12 cellular contexts compared by ENCODE assay signal in the genomic region with DNA sequence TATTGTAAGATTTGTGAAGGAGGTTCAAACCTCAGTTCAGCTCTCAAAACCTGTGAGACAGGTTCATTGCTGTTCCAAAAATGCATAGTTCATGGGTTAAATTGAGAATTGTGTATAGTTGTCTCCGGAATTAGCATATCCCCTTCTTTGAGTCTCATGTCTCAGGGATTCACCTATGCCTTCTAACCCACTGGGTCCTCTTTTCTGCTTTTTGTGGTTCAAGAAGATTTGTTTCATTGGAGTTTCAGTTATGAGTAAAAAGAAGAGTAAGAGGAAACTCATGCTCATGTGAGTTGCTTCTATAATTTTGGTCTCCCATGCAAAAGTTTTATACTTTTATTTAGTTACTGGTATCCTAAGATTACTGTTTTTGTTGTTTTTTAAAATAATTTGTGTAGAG.
A peak's percentile ranks its signal among the peaks of the same experiment; 100 is the strongest.
DNase-seq lines count a peak whose midpoint lies in the region; ATAC-seq, FAIRE-seq and TF ChIP-seq lines count a peak whose summit lies in the region.
"Had no signal": no experiment of that assay in that cellular context is flagged by ENCODE, and none has a peak within 500 bp of the region (broad histone marks: within the 10 kb centered on the region; RNA-seq: fewer than 3 reads in every experiment).

No MANE protein-coding gene starts in this region.

- H2BK5ac ChIP-seq in H1 (ENCODE audit: low read depth, low read length) = no peak overlapping the region

- H2BK20ac ChIP-seq in H1 (ENCODE audit: low read length) = no peak overlapping the region

- no peak overlapping the region for H2BK12ac ChIP-seq in H1 (ENCODE audit: low read depth, low read length)

- H3K9ac ChIP-seq in H1 (replicated peaks in 1 of 4; ENCODE audit: extremely low read depth in 1 of 4, low read depth in 3 of 4, low read length in 3 of 4) = no peak overlapping the region
- H3K9ac ChIP-seq: KMS-11 had no signal

- H2BK15ac ChIP-seq in H1 (ENCODE audit: low read length) = no peak overlapping the region

- intact Hi-C loops in right cardiac atrium (cut with DNase I) = no loop called here

- H3K4me1 ChIP-seq in H1 (replicated peaks in 1 of 4; ENCODE audit: control insufficient read depth in 3 of 4, insufficient read depth in 4 of 4, low read length in 3 of 4) (no peaks in the 10 kb centered on the region), right cardiac atrium (ENCODE audit: control insufficient read depth, insufficient read depth, low read length) (no peaks in the 10 kb centered on the region)
- H3K4me1 ChIP-seq: right atrium auricular region had no signal

- no peak overlapping the region for H2AK5ac ChIP-seq in H1 (ENCODE audit: low read depth, low read length)

- no peaks in the 10 kb centered on the region for H3K27me3 ChIP-seq in H1 (replicated peaks in 1 of 4; ENCODE audit: control insufficient read depth in 3 of 4, extremely low read depth in 1 of 4, insufficient read depth in 3 of 4, low read length in 3 of 4)
- no peaks in the 10 kb centered on the region for H3K27me3 ChIP-seq in right cardiac atrium (ENCODE audit: control insufficient read depth, insufficient read depth)
- H3K27me3 ChIP-seq: right atrium auricular region had no signal

- no peak overlapping the region for H3K14ac ChIP-seq in H1 (ENCODE audit: insufficient read length)

- no peak overlapping the region for H2BK120ac ChIP-seq in H1 (replicated peaks; ENCODE audit: low read depth, low read length)

- H4K5ac ChIP-seq in H1 (ENCODE audit: insufficient read length, low read depth, low read length) = no peak overlapping the region

- FAIRE-seq in H1 (lab: Jason Lieb, UNC) = no peak

- H3K23ac ChIP-seq in H1 (ENCODE audit: insufficient read length) = no peak overlapping the region

- H3K9me3 ChIP-seq in H1 (ENCODE audit: insufficient read depth in 2 of 2, low read depth in 1 of 2, low read length in 1 of 2) = no peaks in the 10 kb centered on the region
- H3K9me3 ChIP-seq in right cardiac atrium (ENCODE audit: control insufficient read depth, low read length) = no peaks in the 10 kb centered on the region
- H3K9me3 ChIP-seq: right atrium auricular region had no signal

- peak; percentile 53 for ATAC-seq in GM19023 (IDR thresholded peaks at IDR 0.05; ENCODE audit: unreplicated experiment)
- peak; percentile 69 for ATAC-seq in GM21737 (IDR thresholded peaks at IDR 0.05; ENCODE audit: unreplicated experiment)
- peak; percentile 79 for ATAC-seq in HG03108 (IDR thresholded peaks at IDR 0.05; ENCODE audit: unreplicated experiment)
- no peak for ATAC-seq in right cardiac atrium
- ATAC-seq: naive thymus-derived CD4-positive, alpha-beta T cell had no signal

- H2AFZ ChIP-seq in H1 (ENCODE audit: low read length) = peak overlapping the region; percentile 58; the same call in 1 of the 2 replicates

- no peaks in the 10 kb centered on the region for H4K20me1 ChIP-seq in H1 (replicated peaks in 1 of 2; ENCODE audit: control insufficient read depth in 1 of 2, insufficient read depth in 2 of 2, low read length in 2 of 2)

- H3K4me2 ChIP-seq in H1 (ENCODE audit: insufficient read depth in 1 of 2, low read depth in 2 of 2, low read length in 2 of 2) = no peak overlapping the region
- H3K4me2 ChIP-seq: KMS-11 had no signal

- CTCF ChIA-PET in H1 (lab: Charles Lee; ENCODE audit: partially characterized antibody) = interaction anchor here (1.3 kb wide), 1 partner anchor 10 kb away, joined by 4 read pairs; no protein-coding TSS in a partner anchor

- no peak overlapping the region for H3K56ac ChIP-seq in H1 (replicated peaks; ENCODE audit: insufficient read length, low read depth, low read length)

- H3K79me1 ChIP-seq in H1 (ENCODE audit: low read depth, low read length) = no peaks in the 10 kb centered on the region

- no peaks in the 10 kb centered on the region for H3K23me2 ChIP-seq in H1 (ENCODE audit: low read depth, low read length)

- TF ChIP-seq CTCF in H1 (IDR thresholded peaks at IDR 0.05; ENCODE audit: control extremely low read depth in 1 of 3, insufficient read depth in 1 of 3, low read depth in 1 of 3, low read length in 3 of 3) = no peak

- no peaks in the 10 kb centered on the region for H3K36me3 ChIP-seq in H1 (ENCODE audit: control insufficient read depth in 2 of 4, insufficient read depth in 4 of 4, low read length in 3 of 4)
- H3K36me3 ChIP-seq: right atrium auricular region had no signal

- H3K79me2 ChIP-seq in H1 (ENCODE audit: control insufficient read depth in 1 of 2, insufficient read depth in 2 of 2, low read length in 2 of 2) = no peaks in the 10 kb centered on the region

- TF ChIP-seq POLR2A in H1 (IDR thresholded peaks at IDR 0.05; ENCODE audit: control extremely low read depth in 1 of 2, low read depth in 2 of 2, low read length in 2 of 2) = no peak

- 100% methylated on average over 1 of the region's 1 CpG; no CpG with 5 or more reads in 1 of the 2 experiments for WGBS in H1 (ENCODE audit: extremely low coverage in 1 of 2, insufficient coverage in 1 of 2, insufficient read length in 1 of 2, insufficient replicate concordance in 2 of 2, low coverage in 1 of 2, low lambda C conversion rate in 2 of 2, missing lambda C conversion rate in 1 of 2), 2 experiments
- 86% methylated on average over 1 of the region's 1 CpG for WGBS in right cardiac atrium

- TF ChIP-seq EP300 in H1 (IDR thresholded peaks at IDR 0.05; ENCODE audit: borderline replicate concordance in 1 of 2, low read depth in 2 of 2, low read length in 2 of 2) = no peak

- H3K4me3 ChIP-seq in H1 (ENCODE audit: extremely low read depth in 1 of 4, insufficient read depth in 2 of 4, low read depth in 3 of 4, low read length in 4 of 4) (no peak overlapping the region), right cardiac atrium (ENCODE audit: low read length) (no peak overlapping the region)
- H3K4me3 ChIP-seq: right atrium auricular region had no signal

- TF ChIP-seq RAD21 in H1 (IDR thresholded peaks at IDR 0.05 in 1 of 2, conservative IDR thresholded peaks at IDR 0.05 in 1 of 2; ENCODE audit: low read depth in 2 of 2, low read length in 2 of 2) = no peak

- no peak overlapping the region for H3K4ac ChIP-seq in H1 (replicated peaks; ENCODE audit: insufficient read length, low read depth, low read length)

- no peak overlapping the region for H3K18ac ChIP-seq in H1 (ENCODE audit: extremely low read depth, low read length)

- POLR2A ChIA-PET in H1 (lab: Charles Lee; ENCODE audit: partially characterized antibody) = no interaction called here

- no peak overlapping the region for H4K8ac ChIP-seq in H1 (ENCODE audit: extremely low read depth, insufficient read depth, low read length)

- no peak overlapping the region for H4K91ac ChIP-seq in H1 (replicated peaks; ENCODE audit: insufficient read length, low read length)

- H3K27ac ChIP-seq in H1 (ENCODE audit: low read depth, low read length) = no peak overlapping the region
- H3K27ac ChIP-seq in right cardiac atrium (ENCODE audit: low read length) = no peak overlapping the region
- H3K27ac ChIP-seq: KMS-11, right atrium auricular region had no signal

- DNase-seq in H1 (ENCODE audit: low read depth in 1 of 2, low spot score in 2 of 2) (no peak), hippocampal formation (lab: John Stamatoyannopoulos, UW) (no peak), iPS-NIHi7 (ENCODE audit: extremely low spot score) (no peak), right cardiac atrium (no peak)
- no peak for DNase-seq in stimulated activated CD4-positive, alpha-beta T cell treated with anti-CD3 and anti-CD28 coated beads, Interleukin-1b, Interleukin-23, amount 100 ng/mL, for 48 hours
- DNase-seq: H7; naive thymus-derived CD4-positive, alpha-beta T cell had no signal

TF ChIP-seq in H1, 55 proteins besides CTCF, POLR2A, EP300 and RAD21:
- TF ChIP-seq, protein P1, sequence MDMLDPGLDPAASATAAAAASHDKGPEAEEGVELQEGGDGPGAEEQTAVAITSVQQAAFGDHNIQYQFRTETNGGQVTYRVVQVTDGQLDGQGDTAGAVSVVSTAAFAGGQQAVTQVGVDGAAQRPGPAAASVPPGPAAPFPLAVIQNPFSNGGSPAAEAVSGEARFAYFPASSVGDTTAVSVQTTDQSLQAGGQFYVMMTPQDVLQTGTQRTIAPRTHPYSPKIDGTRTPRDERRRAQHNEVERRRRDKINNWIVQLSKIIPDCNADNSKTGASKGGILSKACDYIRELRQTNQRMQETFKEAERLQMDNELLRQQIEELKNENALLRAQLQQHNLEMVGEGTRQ (IDR thresholded peaks at IDR 0.05; ENCODE audit: low read length) = no peak
- no peak for TF ChIP-seq YY1 (IDR thresholded peaks at IDR 0.05; ENCODE audit: low read depth, low read length)
- TF ChIP-seq BACH1 (IDR thresholded peaks at IDR 0.05; ENCODE audit: low read length) = no peak
- no peak for TF ChIP-seq ASH2L (IDR thresholded peaks at IDR 0.05; ENCODE audit: low read length)
- no peak for TF ChIP-seq POLR2AphosphoS5 (IDR thresholded peaks at IDR 0.05; ENCODE audit: low read depth, low read length)
- TF ChIP-seq MAFK (IDR thresholded peaks at IDR 0.05; ENCODE audit: low read depth, low read length) = no peak
- no peak for TF ChIP-seq GABPA (IDR thresholded peaks at IDR 0.05; ENCODE audit: borderline replicate concordance, insufficient read depth, low read length)
- TF ChIP-seq POU5F1 (IDR thresholded peaks at IDR 0.05; ENCODE audit: low read depth, low read length) = no peak
- no peak for TF ChIP-seq CHD2 (IDR thresholded peaks at IDR 0.05; ENCODE audit: low read length)
- TF ChIP-seq CBX8 (IDR thresholded peaks at IDR 0.05; ENCODE audit: borderline replicate concordance, low read depth, low read length) = no peak
- TF ChIP-seq SUZ12 (IDR thresholded peaks at IDR 0.05; ENCODE audit: low read length) = no peak
- no peak for TF ChIP-seq SIN3A (conservative IDR thresholded peaks at IDR 0.05 in 1 of 2, IDR thresholded peaks at IDR 0.05 in 1 of 2; ENCODE audit: low read depth in 1 of 2, low read length in 2 of 2)
- no peak for TF ChIP-seq TBP (IDR thresholded peaks at IDR 0.05; ENCODE audit: low read depth, low read length)
- no peak for TF ChIP-seq SP1 (IDR thresholded peaks at IDR 0.05; ENCODE audit: low read depth, low read length)
- TF ChIP-seq JUN (IDR thresholded peaks at IDR 0.05; ENCODE audit: low read depth, low read length) = no peak
- no peak for TF ChIP-seq HDAC6 (IDR thresholded peaks at IDR 0.05; ENCODE audit: low read depth, low read length)
- no peak for TF ChIP-seq TAF1 (IDR thresholded peaks at IDR 0.05; ENCODE audit: low read depth, low read length)
- TF ChIP-seq, protein P2, sequence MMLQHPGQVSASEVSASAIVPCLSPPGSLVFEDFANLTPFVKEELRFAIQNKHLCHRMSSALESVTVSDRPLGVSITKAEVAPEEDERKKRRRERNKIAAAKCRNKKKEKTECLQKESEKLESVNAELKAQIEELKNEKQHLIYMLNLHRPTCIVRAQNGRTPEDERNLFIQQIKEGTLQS (IDR thresholded peaks at IDR 0.05; ENCODE audit: insufficient read depth, low read depth, low read length) = no peak
- TF ChIP-seq BCL11A (IDR thresholded peaks at IDR 0.05; ENCODE audit: low read depth in 2 of 2, low read length in 2 of 2) = no peak
- TF ChIP-seq, protein P3, sequence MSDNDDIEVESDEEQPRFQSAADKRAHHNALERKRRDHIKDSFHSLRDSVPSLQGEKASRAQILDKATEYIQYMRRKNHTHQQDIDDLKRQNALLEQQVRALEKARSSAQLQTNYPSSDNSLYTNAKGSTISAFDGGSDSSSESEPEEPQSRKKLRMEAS (IDR thresholded peaks at IDR 0.05) = no peak

Comparison
In these comparisons a context has a peak if more than half of its experiments do, and no peak if none do; other contexts are left out.
1. ATAC-seq: peak in GM19023 (single experiment), GM21737 (single experiment) and HG03108 (single experiment); none in right cardiac atrium (0 of 2).